ENCODE assay signal across 8 cellular contexts in the genomic region with DNA sequence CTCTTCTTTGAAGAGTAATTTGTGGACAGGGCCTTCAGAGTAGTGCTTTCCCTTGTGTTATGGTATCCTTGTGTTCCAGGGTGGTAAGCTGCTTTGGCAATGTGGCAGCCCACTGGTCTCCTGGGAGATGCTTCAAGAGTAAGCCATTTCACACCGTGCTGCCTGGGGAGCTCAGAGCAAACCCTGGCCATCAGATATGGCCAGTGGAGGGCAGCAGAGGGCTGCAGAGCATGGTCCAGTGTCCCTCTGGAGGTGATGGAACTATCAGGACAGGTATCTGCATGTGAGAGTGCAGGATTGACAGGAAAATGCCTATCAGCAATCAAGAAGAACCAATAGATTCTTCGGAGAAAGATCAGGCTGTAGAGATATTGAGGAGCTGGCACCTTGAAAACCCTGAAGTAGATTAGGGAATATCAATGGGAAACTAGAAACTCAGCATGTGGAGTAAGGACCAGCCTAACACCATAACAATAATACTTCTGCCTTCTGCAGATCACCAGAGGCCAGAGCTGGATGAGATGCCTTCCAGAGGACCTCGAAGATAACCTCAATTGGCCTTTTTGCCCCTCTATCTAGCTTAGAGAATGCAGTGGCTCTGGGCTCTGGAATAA.
DNase-seq lines count a peak whose midpoint lies in the region; ATAC-seq lines count a peak whose summit lies in the region.

No MANE protein-coding gene starts in this region.

- no peak overlapping the region for H3K27ac ChIP-seq in mesenchymal stem cell (ENCODE audit: low read length, poor library complexity, severe bottlenecking)

- no peak overlapping the region for H4K91ac ChIP-seq in mesenchymal stem cell (ENCODE audit: low read length)

- H3K36me3 ChIP-seq in mesenchymal stem cell (ENCODE audit: control insufficient read depth in 1 of 2, insufficient read depth in 2 of 2, low read depth in 1 of 2, low read length in 2 of 2): no peaks in the 10 kb centered on the region

- H3K4me1 ChIP-seq in mesenchymal stem cell (ENCODE audit: control insufficient read depth, insufficient read depth, low read depth, low read length): no peaks in the 10 kb centered on the region

- no peak overlapping the region for H3K23ac ChIP-seq in mesenchymal stem cell (ENCODE audit: low read length in 2 of 2)

- H2AFZ ChIP-seq in mesenchymal stem cell (ENCODE audit: low read depth, low read length): no peak overlapping the region

- no peak overlapping the region for H3K9ac ChIP-seq in mesenchymal stem cell (ENCODE audit: low read length)

- no peak overlapping the region for H3K4me3 ChIP-seq in mesenchymal stem cell (ENCODE audit: insufficient read depth in 1 of 2, low read depth in 1 of 2, low read length in 2 of 2)

- H2BK5ac ChIP-seq in mesenchymal stem cell (ENCODE audit: low read depth, low read length, poor library complexity, severe bottlenecking): no peak overlapping the region

- no peak overlapping the region for H2BK15ac ChIP-seq in mesenchymal stem cell (ENCODE audit: low read depth, poor library complexity, severe bottlenecking)

- H2AK5ac ChIP-seq in mesenchymal stem cell (ENCODE audit: low read length, severe bottlenecking): no peak overlapping the region

- peaks cover 13% of the 10 kb centered on the region for H3K9me3 ChIP-seq in mesenchymal stem cell (ENCODE audit: control insufficient read depth, low read length)

- ATAC-seq in GM18508 (IDR thresholded peaks at IDR 0.05; ENCODE audit: insufficient read depth, unreplicated experiment) (peak; percentile 75), HG02870 (IDR thresholded peaks at IDR 0.05; ENCODE audit: unreplicated experiment) (peak; percentile 87)
- ATAC-seq in stimulated activated naive CD8-positive, alpha-beta T cell treated with anti-CD3 and anti-CD28 coated beads, Interleukin-15, Interleukin-2, amounts not matched to agents 100 U/mL and 50 U/mL, for 24 hours: peak; percentile 46

- no peak overlapping the region for H2BK12ac ChIP-seq in mesenchymal stem cell (ENCODE audit: low read length in 2 of 2)

- peak in 11 of 14 donors; percentile 1 to 78 (median 46) for DNase-seq in C1 segment of cervical spinal cord (lab: John Stamatoyannopoulos, UW)
- peak; percentile 42 for DNase-seq in NCI-H146 treated with DMSO at 0.1 percent for 48 hours (lab: John Stamatoyannopoulos, UW; ENCODE audit: unreplicated experiment)
- DNase-seq in activated CD4-positive, alpha-beta T cell treated with anti-CD3 and anti-CD28 coated beads, Interleukin-2, amount 50 U/mL, for 48 hours: peak; percentile 30 to 37
- peak; percentile 11 for DNase-seq in hepatic stellate cell (ENCODE audit: low spot score)
- peak; percentile 36 for DNase-seq in stimulated activated naive CD8-positive, alpha-beta T cell treated with anti-CD3 and anti-CD28 coated beads, Interleukin-15, Interleukin-2, amounts not matched to agents 100 U/mL and 50 U/mL, for 24 hours
- DNase-seq in mesenchymal stem cell: no peak

- no peak overlapping the region for H4K8ac ChIP-seq in mesenchymal stem cell (ENCODE audit: low read length)

- no peaks in the 10 kb centered on the region for H3K79me1 ChIP-seq in mesenchymal stem cell (replicated peaks; ENCODE audit: low read length, poor library complexity, severe bottlenecking)

- no peak overlapping the region for H3K4me2 ChIP-seq in mesenchymal stem cell (ENCODE audit: low read length, poor library complexity, severe bottlenecking)

- no peak overlapping the region for H2BK120ac ChIP-seq in mesenchymal stem cell (ENCODE audit: low read depth, low read length)

- H3K4ac ChIP-seq in mesenchymal stem cell (ENCODE audit: low read depth in 1 of 2, low read length in 2 of 2): no peak overlapping the region

- H3K14ac ChIP-seq in mesenchymal stem cell (ENCODE audit: low read length in 2 of 2): no peak overlapping the region

- 31% methylated on average over 3 of the region's 3 CpGs for WGBS in mesenchymal stem cell

- no peak overlapping the region for H3K18ac ChIP-seq in mesenchymal stem cell (ENCODE audit: low read depth in 1 of 2, low read length in 2 of 2)

- H3K27me3 ChIP-seq in mesenchymal stem cell (ENCODE audit: control insufficient read depth in 1 of 2, insufficient read depth in 1 of 2, low read length in 2 of 2): no peaks in the 10 kb centered on the region
